23 cellular contexts compared by ENCODE assay signal in genomic region chr11:78868563-78868962, GRCh38.
"Had no signal": no experiment of that assay in that cellular context is flagged by ENCODE, and none has a peak within 500 bp of the region (broad histone marks: within the 10 kb centered on the region; RNA-seq: fewer than 3 reads in every experiment).

No MANE protein-coding gene starts in this region.

- H3K36me3 ChIP-seq: lower lobe of right lung, tibial nerve, vagina had no signal

- H3K4me1 ChIP-seq: lower lobe of right lung, tibial nerve, vagina had no signal

- H3K27ac Mint-ChIP-seq: activated CD4-positive, alpha-beta T cell treated with anti-CD3 and anti-CD28 coated beads, Interleukin-2, amount 10 ng/mL, durations not matched to agents 7 days and 5 days; natural killer cell treated with Interleukin-12 subunit alpha and Interleukin-12 subunit beta and Interleukin-15 and Interleukin-18, amount 100 ng/mL, for 72 hours had no signal

- H3K36me3 Mint-ChIP-seq: natural killer cell treated with Interleukin-12 subunit alpha and Interleukin-12 subunit beta and Interleukin-15 and Interleukin-18, amount 100 ng/mL, for 72 hours had no signal

- H3K4me3 Mint-ChIP-seq: activated CD4-positive, alpha-beta T cell treated with anti-CD3 and anti-CD28 coated beads, Interleukin-2, amount 10 ng/mL, durations not matched to agents 7 days and 5 days; natural killer cell treated with Interleukin-12 subunit alpha and Interleukin-12 subunit beta and Interleukin-15 and Interleukin-18, amount 100 ng/mL, for 72 hours had no signal

- H3K27ac ChIP-seq: lower lobe of right lung, tibial nerve, vagina had no signal

- H3K9me3 ChIP-seq: lower lobe of right lung, tibial nerve, vagina had no signal

- H3K9me3 Mint-ChIP-seq: activated CD4-positive, alpha-beta T cell treated with anti-CD3 and anti-CD28 coated beads, Interleukin-2, amount 10 ng/mL, durations not matched to agents 7 days and 5 days; natural killer cell treated with Interleukin-12 subunit alpha and Interleukin-12 subunit beta and Interleukin-15 and Interleukin-18, amount 100 ng/mL, for 72 hours had no signal

- DNase-seq: activated CD4-positive, alpha-beta T cell treated with anti-CD3 and anti-CD28 coated beads, Interleukin-2, amount 10 ng/mL, durations not matched to agents 7 days and 5 days; activated CD8-positive, alpha-beta memory T cell treated with anti-CD3 and anti-CD28 coated beads, Interleukin-2, amount 50 U/mL, for 48 hours; activated effector memory CD4-positive, alpha-beta T cell treated with anti-CD3 and anti-CD28 coated beads, Interleukin-2, amount 50 U/mL, for 16 hours; activated naive CD4-positive, alpha-beta T cell treated with anti-CD3 and anti-CD28 coated beads, Interleukin-2, amount 50 U/mL, for 16 hours; activated T-cell treated with anti-CD3 and anti-CD28 coated beads, Interleukin-2, amount 50 U/mL, for 48 hours; aorta; cerebellar nuclear complex; effector CD4-positive, alpha-beta T cell; hippocampal formation; islet precursor cell; lower lobe of right lung; nucleus accumbens; posterior cingulate gyrus; retina; stimulated activated CD4-positive, alpha-beta T cell treated with anti-CD3 and anti-CD28 coated beads, Interleukin-12 subunit alpha, Interleukin-12 subunit beta, amount 100 ng/mL, for 4 hours; stimulated activated CD4-positive, alpha-beta T cell treated with anti-CD3 and anti-CD28 coated beads, Interleukin-1b, Interleukin-23, amount 100 ng/mL, for 48 hours; stimulated activated naive CD4-positive, alpha-beta T cell treated with Interleukin-2 at 50 U/mL for 16 hours; substantia nigra; T-helper 1 cell; T-helper 9 cell had no signal

- H3K4me3 ChIP-seq: lower lobe of right lung, tibial nerve, vagina had no signal

- H3K27me3 ChIP-seq: tibial nerve, vagina had no signal

- H3K4me1 Mint-ChIP-seq: activated CD4-positive, alpha-beta T cell treated with anti-CD3 and anti-CD28 coated beads, Interleukin-2, amount 10 ng/mL, durations not matched to agents 7 days and 5 days had no signal
